In genomic region chr17:81821603-81822311, GRCh38 we compare ENCODE assay signal across 1 cellular context.
TF ChIP-seq lines count a peak whose summit lies in the region.

No MANE protein-coding gene starts in this region.

TF ChIP-seq in HEK293, 187 proteins besides CTCF, POLR2A, EP300 and RAD21 (continued from another document):
- 0 out of 2 replicates have a peak, but pooled peaks have one; percentile 35 for TF ChIP-seq SP7 (tag by site-specific recombination; IDR thresholded peaks at IDR 0.05)
- TF ChIP-seq ZNF311 (tag by site-specific recombination; IDR thresholded peaks at IDR 0.05; ENCODE audit: borderline replicate concordance): no peak
- TF ChIP-seq SP3 (tag by site-specific recombination; IDR thresholded peaks at IDR 0.05): peak; percentile 68
- TF ChIP-seq ZNF843 (tag by site-specific recombination; IDR thresholded peaks at IDR 0.05): no peak
- TF ChIP-seq ZNF391 (tag by site-specific recombination; IDR thresholded peaks at IDR 0.05; ENCODE audit: borderline replicate concordance, low read depth): no peak
- 0 out of 2 replicates have a peak, but pooled peaks have one; percentile 27 for TF ChIP-seq KLF17 (tag by site-specific recombination; IDR thresholded peaks at IDR 0.05)
- TF ChIP-seq ZNF280D (tag by site-specific recombination; IDR thresholded peaks at IDR 0.05): no peak
- no peak for TF ChIP-seq ZNF626 (tag by site-specific recombination; IDR thresholded peaks at IDR 0.05)
- TF ChIP-seq BCL6B (tag by site-specific recombination; IDR thresholded peaks at IDR 0.05): no peak
- TF ChIP-seq ZNF155 (tag by site-specific recombination; IDR thresholded peaks at IDR 0.05): no peak
- TF ChIP-seq ZNF623 (tag by site-specific recombination; IDR thresholded peaks at IDR 0.05): no peak
- TF ChIP-seq ZIC2 (tag by site-specific recombination; IDR thresholded peaks at IDR 0.05): peak; percentile 98
- no peak for TF ChIP-seq ZNF140 (tag by site-specific recombination; IDR thresholded peaks at IDR 0.05)
- no peak for TF ChIP-seq ZNF112 (tag by site-specific recombination; IDR thresholded peaks at IDR 0.05)
- TF ChIP-seq ZNF2 (tag by site-specific recombination; IDR thresholded peaks at IDR 0.05): 0 out of 2 replicates have a peak, but pooled peaks have one; percentile 67
- TF ChIP-seq SETDB1 (IDR thresholded peaks at IDR 0.05; ENCODE audit: insufficient read length, low read length): no peak
- TF ChIP-seq ZFP41 (tag by site-specific recombination; IDR thresholded peaks at IDR 0.05; ENCODE audit: borderline replicate concordance): no peak
- peak; percentile 69 for TF ChIP-seq PRDM10 (tag by site-specific recombination; IDR thresholded peaks at IDR 0.05)
- peak; percentile 71 for TF ChIP-seq ZBTB8A (tag by site-specific recombination; IDR thresholded peaks at IDR 0.05)
- TF ChIP-seq ZNF768 (tag by site-specific recombination; IDR thresholded peaks at IDR 0.05): peak; percentile 95; the same call in 1 of the 2 replicates
- no peak for TF ChIP-seq FEZF1 (tag by site-specific recombination; IDR thresholded peaks at IDR 0.05)
- TF ChIP-seq ZBTB21 (tag by site-specific recombination; IDR thresholded peaks at IDR 0.05): no peak
- peak; percentile 81; the same call in 1 of the 2 replicates for TF ChIP-seq ZNF223 (tag by site-specific recombination; IDR thresholded peaks at IDR 0.05)
- no peak for TF ChIP-seq ZNF555 (tag by site-specific recombination; conservative IDR thresholded peaks at IDR 0.05)
- peak; percentile 22; the same call in 1 of the 2 replicates for TF ChIP-seq ZNF629 (tag by site-specific recombination; IDR thresholded peaks at IDR 0.05)
- peak; percentile 34; the same call in 1 of the 2 replicates for TF ChIP-seq ZNF335 (tag by site-specific recombination; conservative IDR thresholded peaks at IDR 0.05)
- peak; percentile 35; the same call in 1 of the 2 replicates for TF ChIP-seq PRDM4 (tag by site-specific recombination; IDR thresholded peaks at IDR 0.05)
- no peak for TF ChIP-seq ZNF121 (tag by site-specific recombination; IDR thresholded peaks at IDR 0.05)
- TF ChIP-seq ZNF148 (tag by site-specific recombination; IDR thresholded peaks at IDR 0.05; ENCODE audit: borderline replicate concordance): no peak
- TF ChIP-seq GLI4 (tag by site-specific recombination; IDR thresholded peaks at IDR 0.05): no peak
- peak; percentile 98 for TF ChIP-seq ZNF600 (tag by site-specific recombination; IDR thresholded peaks at IDR 0.05)
- TF ChIP-seq GLIS2 (tag by site-specific recombination; IDR thresholded peaks at IDR 0.05): no peak; the same call in 1 of the 2 replicates
- TF ChIP-seq GLIS1 (tag by site-specific recombination; IDR thresholded peaks at IDR 0.05): peak; percentile 84
- 0 out of 2 replicates have a peak, but pooled peaks have one; percentile 4 for TF ChIP-seq ZBTB10 (tag by site-specific recombination; IDR thresholded peaks at IDR 0.05)
- 0 out of 2 replicates have a peak, but pooled peaks have one; percentile 8 for TF ChIP-seq PRDM1 (tag by site-specific recombination; IDR thresholded peaks at IDR 0.05)
- TF ChIP-seq ZNF776 (tag by site-specific recombination; IDR thresholded peaks at IDR 0.05; ENCODE audit: borderline replicate concordance): no peak
- TF ChIP-seq SP2 (tag by site-specific recombination; IDR thresholded peaks at IDR 0.05): peak; percentile 60
- peak; percentile 63; the same call in 1 of the 2 replicates for TF ChIP-seq PATZ1 (tag by site-specific recombination; IDR thresholded peaks at IDR 0.05)
- peak; percentile 32; the same call in 1 of the 2 replicates for TF ChIP-seq ZSCAN30 (tag by site-specific recombination; IDR thresholded peaks at IDR 0.05)
- no peak for TF ChIP-seq ZNF426 (tag by site-specific recombination; IDR thresholded peaks at IDR 0.05)
- TF ChIP-seq MYNN (tag by site-specific recombination; IDR thresholded peaks at IDR 0.05; ENCODE audit: borderline replicate concordance): no peak
